Comparison of ENCODE assay signal across 26 cellular contexts in genomic region chr7:94849636-94850208, GRCh38. TPM values are rescaled to one million over a fixed set of nuclear protein-coding genes. Genes with fewer than 3 reads are reported as not detected.
A peak's percentile ranks its signal among the peaks of the same experiment; 100 is the strongest.
DNase-seq lines count a peak whose midpoint lies in the region; ATAC-seq, FAIRE-seq and TF ChIP-seq lines count a peak whose summit lies in the region.
"Had no signal": no experiment of that assay in that cellular context is flagged by ENCODE, and none has a peak within 500 bp of the region (broad histone marks: within the 10 kb centered on the region; RNA-seq: fewer than 3 reads in every experiment).

No MANE protein-coding gene starts in this region.

- no peak overlapping the region for H3K4me3 ChIP-seq in kidney (ENCODE audit: low read length in 2 of 2)
- H3K4me3 ChIP-seq in testis: peak overlapping the region; percentile 26 to 43
- H3K4me3 ChIP-seq: BLaER1, GM12878 had no signal

- FAIRE-seq in kidney (lab: Jason Lieb, UNC) (no peak), frontal cortex (lab: Jason Lieb, UNC) (no peak)
- FAIRE-seq: GM12878, GM12892, GM18507 had no signal

- no peak for TF ChIP-seq POLR2A in testis (IDR thresholded peaks at IDR 0.05)

- H3K36me3 ChIP-seq in kidney (ENCODE audit: control insufficient read depth in 1 of 2, insufficient read depth in 2 of 2, low read length in 2 of 2) (no peaks in the 10 kb centered on the region), testis (ENCODE audit: low read depth, missing control alignments) (no peaks in the 10 kb centered on the region)
- H3K36me3 ChIP-seq: BE2C, BLaER1 had no signal

- H3K9ac ChIP-seq in kidney (ENCODE audit: low read length in 2 of 2): no peak overlapping the region
- H3K9ac ChIP-seq: BLaER1 had no signal

- H3K27ac ChIP-seq in kidney (ENCODE audit: low read depth in 2 of 2, low read length in 2 of 2) (no peak overlapping the region), testis (no peak overlapping the region)
- H3K27ac ChIP-seq: BLaER1 had no signal

- WGBS in testis, 2 donors: 60 to 80% methylated on average over 17 to 22 of the region's 22 CpGs

- H3K4me1 ChIP-seq in kidney (ENCODE audit: control insufficient read depth in 1 of 2, insufficient read depth in 1 of 2, low read depth in 1 of 2, low read length in 2 of 2): no peaks in the 10 kb centered on the region
- H3K4me1 ChIP-seq in testis: no peaks in the 10 kb centered on the region
- H3K4me1 ChIP-seq: BE2C, BLaER1 had no signal

- H3K27me3 ChIP-seq in testis: no peaks in the 10 kb centered on the region
- H3K27me3 ChIP-seq: BE2C, BLaER1 had no signal

- intact Hi-C loops in kidney (cut with DNase I) (no loop called here), testis (cut with DNase I; ENCODE audit: low total_unique reads) (no loop called here)

- no peaks in the 10 kb centered on the region for H3K27me3 Mint-ChIP-seq in stimulated activated naive CD8-positive, alpha-beta T cell treated with anti-CD3 and anti-CD28 coated beads, Interleukin-15, amount 100 ng/mL, for 72 hours
- H3K27me3 Mint-ChIP-seq: CD4-positive, alpha-beta memory T cell; CD4-positive, CD25-positive, alpha-beta regulatory T cell; CD8-positive, alpha-beta memory T cell had no signal

- no peak for DNase-seq in stimulated activated naive CD8-positive, alpha-beta T cell treated with anti-CD3 and anti-CD28 coated beads, Interleukin-15, amount 100 ng/mL, for 72 hours
- no peak for DNase-seq in stimulated activated naive CD8-positive, alpha-beta T cell treated with anti-CD3 and anti-CD28 coated beads, Interleukin-15, Interleukin-2, amounts not matched to agents 100 U/mL and 50 U/mL, for 24 hours
- DNase-seq in kidney: peak; percentile 56
- peak; percentile 18 for DNase-seq in testis
- DNase-seq in frontal cortex (ENCODE audit: low spot score in 2 of 2): no peak
- DNase-seq: 8988T; ACHN; BE2C; C1 segment of cervical spinal cord; CD4-positive, alpha-beta memory T cell; CD4-positive, CD25-positive, alpha-beta regulatory T cell; CD8-positive, alpha-beta memory T cell; COR-L47; DMS 273 treated with DMSO at 0.1 percent for 48 hours; DMS153; DMS53; DMS79; DND-41; EL; GDM1 had no signal

- H3K9me3 ChIP-seq in kidney (ENCODE audit: control insufficient read depth in 1 of 2, low read length in 2 of 2) (no peaks in the 10 kb centered on the region), testis (no peaks in the 10 kb centered on the region)
- H3K9me3 ChIP-seq: BE2C had no signal

- peaks cover 8 to 22% of the 10 kb centered on the region in 2 donors for H3K9me3 Mint-ChIP-seq in stimulated activated naive CD8-positive, alpha-beta T cell treated with anti-CD3 and anti-CD28 coated beads, Interleukin-15, amount 100 ng/mL, for 72 hours

- peak; percentile 46 for ATAC-seq in stimulated activated naive CD8-positive, alpha-beta T cell treated with anti-CD3 and anti-CD28 coated beads, Interleukin-15, amount 100 ng/mL, for 72 hours
- no peak for ATAC-seq in stimulated activated naive CD8-positive, alpha-beta T cell treated with anti-CD3 and anti-CD28 coated beads, Interleukin-15, Interleukin-2, amounts not matched to agents 100 U/mL and 50 U/mL, for 24 hours
- ATAC-seq in SK-N-SH treated with all-trans-retinoic acid at 6 μM for 48 hours: no peak
- ATAC-seq: GM12878 had no signal

- no peaks in the 10 kb centered on the region for H3K4me1 Mint-ChIP-seq in stimulated activated naive CD8-positive, alpha-beta T cell treated with anti-CD3 and anti-CD28 coated beads, Interleukin-15, amount 100 ng/mL, for 72 hours
- H3K4me1 Mint-ChIP-seq: CD14-positive monocyte; CD4-positive, alpha-beta memory T cell; CD4-positive, CD25-positive, alpha-beta regulatory T cell; CD8-positive, alpha-beta memory T cell had no signal

- TF ChIP-seq CTCF in kidney (IDR thresholded peaks at IDR 0.05; ENCODE audit: borderline replicate concordance, extremely low read depth, insufficient read depth) (no peak), testis (IDR thresholded peaks at IDR 0.05) (no peak)

- H3K27ac Mint-ChIP-seq in stimulated activated naive CD8-positive, alpha-beta T cell treated with anti-CD3 and anti-CD28 coated beads, Interleukin-15, amount 100 ng/mL, for 72 hours: no peak overlapping the region
- H3K27ac Mint-ChIP-seq: CD14-positive monocyte; CD4-positive, alpha-beta memory T cell; CD4-positive, CD25-positive, alpha-beta regulatory T cell; CD8-positive, alpha-beta memory T cell had no signal

- no peak overlapping the region for H3K4me3 Mint-ChIP-seq in stimulated activated naive CD8-positive, alpha-beta T cell treated with anti-CD3 and anti-CD28 coated beads, Interleukin-15, amount 100 ng/mL, for 72 hours
- H3K4me3 Mint-ChIP-seq: CD14-positive monocyte; CD4-positive, alpha-beta memory T cell; CD4-positive, CD25-positive, alpha-beta regulatory T cell; CD8-positive, alpha-beta memory T cell had no signal

TF ChIP-seq in SK-N-SH treated with all-trans-retinoic acid at 6 μM for 48 hours, 23 proteins besides CTCF, POLR2A, EP300 and RAD21:
- TF ChIP-seq ESRRG (CRISPR knock-in tag; IDR thresholded peaks at IDR 0.05) (no peak), ZNF70 (CRISPR knock-in tag; IDR thresholded peaks at IDR 0.05) (no peak), TCF4 (CRISPR knock-in tag; IDR thresholded peaks at IDR 0.05; ENCODE audit: borderline replicate concordance) (no peak), ZFP30 (CRISPR knock-in tag; IDR thresholded peaks at IDR 0.05) (no peak), BACH2 (CRISPR knock-in tag; IDR thresholded peaks at IDR 0.05; ENCODE audit: borderline replicate concordance) (no peak)
- TF ChIP-seq, protein P1, sequence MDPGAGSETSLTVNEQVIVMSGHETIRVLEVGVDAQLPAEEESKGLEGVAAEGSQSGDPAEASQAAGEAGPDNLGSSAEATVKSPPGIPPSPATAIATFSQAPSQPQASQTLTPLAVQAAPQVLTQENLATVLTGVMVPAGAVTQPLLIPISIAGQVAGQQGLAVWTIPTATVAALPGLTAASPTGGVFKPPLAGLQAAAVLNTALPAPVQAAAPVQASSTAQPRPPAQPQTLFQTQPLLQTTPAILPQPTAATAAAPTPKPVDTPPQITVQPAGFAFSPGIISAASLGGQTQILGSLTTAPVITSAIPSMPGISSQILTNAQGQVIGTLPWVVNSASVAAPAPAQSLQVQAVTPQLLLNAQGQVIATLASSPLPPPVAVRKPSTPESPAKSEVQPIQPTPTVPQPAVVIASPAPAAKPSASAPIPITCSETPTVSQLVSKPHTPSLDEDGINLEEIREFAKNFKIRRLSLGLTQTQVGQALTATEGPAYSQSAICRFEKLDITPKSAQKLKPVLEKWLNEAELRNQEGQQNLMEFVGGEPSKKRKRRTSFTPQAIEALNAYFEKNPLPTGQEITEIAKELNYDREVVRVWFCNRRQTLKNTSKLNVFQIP (CRISPR knock-in tag; IDR thresholded peaks at IDR 0.05; ENCODE audit: borderline replicate concordance, low read depth): no peak

RNA-seq across cellular contexts. Expression of gene PPP1R9A, which starts 57.7 kb away (rescaled TPM):
- total RNA-seq in kidney: 25.7 TPM
- 2.6 TPM for polyA plus RNA-seq in kidney (ENCODE audit: insufficient read depth, low read depth, low replicate concordance)
- total RNA-seq in testis: 10 to 100 TPM; 47.0 to 47.8 TPM
- polyA plus RNA-seq in testis (ENCODE audit: insufficient read depth, low read depth, low replicate concordance): 16.7 TPM
- total RNA-seq in frontal cortex: 93.3 TPM
- total RNA-seq: CD4-positive, alpha-beta memory T cell; CD4-positive, CD25-positive, alpha-beta regulatory T cell; GM12878 had no signal
- polyA plus RNA-seq: CD14-positive monocyte; CD4-positive, alpha-beta memory T cell; CD4-positive, CD25-positive, alpha-beta regulatory T cell; CD8-positive, alpha-beta memory T cell had no signal

Comparison
In these comparisons a context has a peak if more than half of its experiments do, and no peak if none do; other contexts are left out.
1. DNase-seq: peak in kidney (single experiment) and testis (single experiment); none in stimulated activated naive CD8-positive, alpha-beta T cell treated with anti-CD3 and anti-CD28 coated beads, Interleukin-15, amount 100 ng/mL, for 72 hours (0 of 2), stimulated activated naive CD8-positive, alpha-beta T cell treated with anti-CD3 and anti-CD28 coated beads, Interleukin-15, Interleukin-2, amounts not matched to agents 100 U/mL and 50 U/mL, for 24 hours (single experiment) and frontal cortex (0 of 2).
2. H3K4me3 ChIP-seq: peak in testis (2 of 2); none in kidney (0 of 2).